In the genomic region with DNA sequence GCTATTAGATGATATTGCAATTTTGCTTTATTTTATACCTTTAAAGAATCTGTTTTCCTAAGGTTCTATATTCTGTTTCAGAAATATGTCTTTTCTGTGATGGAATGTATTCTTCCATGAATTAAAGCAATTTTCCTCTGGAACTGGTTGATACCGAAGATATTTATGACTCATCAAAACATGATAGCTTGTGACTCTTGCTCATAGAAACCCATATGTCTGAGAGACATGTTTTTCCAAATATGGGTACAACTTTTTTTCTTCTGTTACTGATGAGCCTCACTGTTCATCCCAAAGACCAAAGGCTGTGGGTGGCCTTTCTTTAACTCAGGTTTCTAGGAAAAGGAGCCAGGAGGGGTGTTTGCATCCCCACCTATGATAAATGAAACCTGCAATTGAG, we compare ENCODE assay signal across 13 cellular contexts.
DNase-seq lines count a peak whose midpoint lies in the region; ATAC-seq and TF ChIP-seq lines count a peak whose summit lies in the region.
"Had no signal": no experiment of that assay in that cellular context is flagged by ENCODE, and none has a peak within 500 bp of the region (broad histone marks: within the 10 kb centered on the region; RNA-seq: fewer than 3 reads in every experiment).

No MANE protein-coding gene starts in this region.

- no peaks in the 10 kb centered on the region for H3K27me3 Mint-ChIP-seq in CD14-positive monocyte (ENCODE audit: low read depth in 3 of 3)

- no peak for TF ChIP-seq CTCF in astrocyte of the spinal cord (IDR thresholded peaks at IDR 0.05; ENCODE audit: low read depth, low read length)
- TF ChIP-seq CTCF in CD14-positive monocyte (IDR thresholded peaks at IDR 0.05): no peak
- no peak for TF ChIP-seq CTCF in esophagus muscularis mucosa (IDR thresholded peaks at IDR 0.05)

- intact Hi-C loops in CD14-positive monocyte (cut with micrococcal nuclease) (no loop called here), esophagus muscularis mucosa (cut with DNase I) (no loop called here)

- no peaks in the 10 kb centered on the region for H3K4me1 Mint-ChIP-seq in CD14-positive monocyte

- DNase-seq in AG08396 (ENCODE audit: low spot score): peak; percentile 33
- DNase-seq in HS-27A (ENCODE audit: low read depth): peak; percentile 52
- DNase-seq in astrocyte of the spinal cord (ENCODE audit: low read depth, low spot score): peak; percentile 62
- peak; percentile 61 for DNase-seq in kidney glomerular epithelial cell (lab: John Stamatoyannopoulos, UW)
- DNase-seq in CD14-positive monocyte (ENCODE audit: low spot score): no peak
- DNase-seq in NCI-H82 (lab: John Stamatoyannopoulos, UW): no peak
- no peak for DNase-seq in esophagus muscularis mucosa (ENCODE audit: extremely low spot score)
- DNase-seq: heart right ventricle, NCI-H526 treated with DMSO at 0.1 percent for 48 hours, occipital lobe, Right ventricle myocardium superior had no signal

- TF ChIP-seq EP300 in esophagus muscularis mucosa (IDR thresholded peaks at IDR 0.05): no peak

- TF ChIP-seq POLR2A in esophagus muscularis mucosa (IDR thresholded peaks at IDR 0.05; ENCODE audit: low read depth): no peak

- 60% methylated on average over 1 of the region's 1 CpG for WGBS in esophagus muscularis mucosa

- H3K27me3 ChIP-seq in esophagus muscularis mucosa: no peaks in the 10 kb centered on the region
- H3K27me3 ChIP-seq: heart right ventricle had no signal

- H3K9me3 ChIP-seq in esophagus muscularis mucosa: peaks cover 0 to 12% (median 9%) of the 10 kb centered on the region in 4 donors

- H3K27ac ChIP-seq in esophagus muscularis mucosa (replicated peaks in 1 of 4): no peak overlapping the region
- H3K27ac ChIP-seq: heart right ventricle had no signal

- H3K4me3 Mint-ChIP-seq in CD14-positive monocyte: no peak overlapping the region

- H3K36me3 Mint-ChIP-seq in CD14-positive monocyte: no peaks in the 10 kb centered on the region

- no peak for ATAC-seq in GM19328 (IDR thresholded peaks at IDR 0.05; ENCODE audit: unreplicated experiment)
- ATAC-seq: activated naive CD4-positive, alpha-beta T cell treated with anti-CD3 and anti-CD28 coated beads, Interleukin-2, amount 50 U/mL, for 72 hours; heart right ventricle had no signal

- in situ Hi-C loops in astrocyte of the spinal cord (cut with HindIII; ENCODE audit: low sequenced_read_pairs): no loop called here

- H3K4me3 ChIP-seq in astrocyte of the spinal cord (ENCODE audit: low read depth, low read length) (no peak overlapping the region), esophagus muscularis mucosa (no peak overlapping the region)
- H3K4me3 ChIP-seq: heart right ventricle had no signal

- no peaks in the 10 kb centered on the region for H3K36me3 ChIP-seq in esophagus muscularis mucosa
- H3K36me3 ChIP-seq: heart right ventricle had no signal

- peaks cover 0 to 10% (median 6%) of the 10 kb centered on the region in 7 donors for H3K9me3 Mint-ChIP-seq in CD14-positive monocyte

- no peaks in the 10 kb centered on the region for H3K4me1 ChIP-seq in esophagus muscularis mucosa
- H3K4me1 ChIP-seq: heart right ventricle had no signal

- no peak overlapping the region for H3K27ac Mint-ChIP-seq in CD14-positive monocyte
- H3K27ac Mint-ChIP-seq: activated naive CD4-positive, alpha-beta T cell treated with anti-CD3 and anti-CD28 coated beads, Interleukin-2, amount 50 U/mL, for 72 hours had no signal

Comparison
In these comparisons a context has a peak if more than half of its experiments do, and no peak if none do; other contexts are left out.
1. DNase-seq: peak in AG08396 (single experiment), HS-27A (single experiment), astrocyte of the spinal cord (single experiment) and kidney glomerular epithelial cell (single experiment); none in CD14-positive monocyte (single experiment), NCI-H82 (single experiment) and esophagus muscularis mucosa (single experiment).